ENCODE assay signal across 8 cellular contexts in the genomic region with DNA sequence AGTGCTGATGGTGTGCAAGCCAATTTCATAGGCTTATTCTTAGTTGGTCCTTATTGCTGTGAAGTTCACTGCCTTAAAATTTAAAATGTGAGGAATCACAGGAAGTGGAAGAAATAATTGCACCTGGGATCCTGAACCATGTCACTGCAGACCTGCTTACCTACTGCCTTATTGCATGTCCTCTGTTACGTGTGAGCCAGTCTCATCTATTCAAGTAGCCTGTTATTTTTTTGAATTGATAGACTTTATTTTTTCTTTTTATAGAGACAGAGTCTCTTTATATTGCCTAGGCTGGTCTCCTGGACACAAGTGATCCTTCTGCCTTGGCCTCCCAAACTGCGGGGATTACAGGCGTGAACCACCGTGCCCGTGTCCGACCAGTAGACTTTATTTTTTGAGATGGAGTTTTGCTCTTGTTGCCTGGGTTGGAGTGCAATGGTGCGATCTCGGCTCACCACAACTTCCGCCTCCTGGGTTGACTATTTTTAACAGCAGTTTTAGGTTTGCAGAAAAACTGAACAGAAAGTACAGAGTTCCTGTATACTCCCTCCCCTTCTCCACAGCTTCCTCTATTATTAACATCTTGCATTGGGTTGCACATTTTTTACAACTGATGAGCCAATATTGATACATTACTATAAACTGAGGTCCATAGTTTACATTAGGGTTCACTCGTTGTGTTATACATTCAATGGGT. TPM values are rescaled to one million over a fixed set of nuclear protein-coding genes. Genes with fewer than 3 reads are reported as not detected.
DNase-seq lines count a peak whose midpoint lies in the region; ATAC-seq and TF ChIP-seq lines count a peak whose summit lies in the region.

No MANE protein-coding gene starts in this region.

- peak; percentile 96 to 97 for ATAC-seq in CD4-positive, CD25-positive, alpha-beta regulatory T cell (ENCODE audit: low read depth in 2 of 2)
- ATAC-seq in GM19467 (IDR thresholded peaks at IDR 0.05; ENCODE audit: unreplicated experiment) (peak; percentile 96), HG03469 (IDR thresholded peaks at IDR 0.05; ENCODE audit: unreplicated experiment) (peak; percentile 94), sciatic nerve (peak; percentile 74)

- no peaks in the 10 kb centered on the region for H3K27me3 ChIP-seq in CD4-positive, CD25-positive, alpha-beta regulatory T cell (ENCODE audit: control insufficient read depth, insufficient read depth, low read length)
- H3K27me3 ChIP-seq in endodermal cell (ENCODE audit: control insufficient read depth, insufficient read depth, low read length, poor library complexity, severe bottlenecking), result peaks cover 14% of the 10 kb centered on the region

- H3K27me3 Mint-ChIP-seq in CD4-positive, CD25-positive, alpha-beta regulatory T cell, result peaks cover 5% of the 10 kb centered on the region
- peaks cover 39% of the 10 kb centered on the region for H3K27me3 Mint-ChIP-seq in endodermal cell (ENCODE audit: insufficient read depth)

- TF ChIP-seq CTCF in endodermal cell (conservative IDR thresholded peaks at IDR 0.05), result no peak

- H3K4me3 Mint-ChIP-seq in CD4-positive, CD25-positive, alpha-beta regulatory T cell, result peak overlapping the region; percentile 8 to 85 (median 56)
- H3K4me3 Mint-ChIP-seq in endodermal cell, result no peak overlapping the region

- H3K27ac ChIP-seq in CD4-positive, CD25-positive, alpha-beta regulatory T cell (ENCODE audit: insufficient read depth, low read length, poor library complexity, severe bottlenecking), result peak overlapping the region; percentile 68
- H3K27ac ChIP-seq in endodermal cell (ENCODE audit: low read depth, low read length), result no peak overlapping the region

- intact Hi-C loops in sciatic nerve (cut with DNase I) (no loop called here), posterior cingulate gyrus (cut with DNase I) (no loop called here)

- H3K36me3 Mint-ChIP-seq in CD4-positive, CD25-positive, alpha-beta regulatory T cell, result peaks cover 5% of the 10 kb centered on the region
- H3K36me3 Mint-ChIP-seq in endodermal cell (ENCODE audit: low read depth), result no peaks in the 10 kb centered on the region

- peak overlapping the region; percentile 89 to 93 (median 92) for H3K27ac Mint-ChIP-seq in CD4-positive, CD25-positive, alpha-beta regulatory T cell
- H3K27ac Mint-ChIP-seq in endodermal cell, result no peak overlapping the region

- H3K4me3 ChIP-seq in CD4-positive, CD25-positive, alpha-beta regulatory T cell (ENCODE audit: low read depth, low read length), result peak overlapping the region; percentile 72
- no peak overlapping the region for H3K4me3 ChIP-seq in endodermal cell (ENCODE audit: low read length)

- H3K36me3 ChIP-seq in CD4-positive, CD25-positive, alpha-beta regulatory T cell (ENCODE audit: control insufficient read depth, insufficient read depth, low read length), result no peaks in the 10 kb centered on the region
- H3K36me3 ChIP-seq in endodermal cell (ENCODE audit: control insufficient read depth, insufficient read depth, low read length), result no peaks in the 10 kb centered on the region

- H3K4me1 Mint-ChIP-seq in CD4-positive, CD25-positive, alpha-beta regulatory T cell, result peaks cover 18 to 57% (median 49%) of the 10 kb centered on the region in 4 donors
- no peaks in the 10 kb centered on the region for H3K4me1 Mint-ChIP-seq in endodermal cell

- WGBS in endodermal cell (ENCODE audit: insufficient coverage in 1 of 2, insufficient read length in 1 of 2), 2 experiments, result 91 to 93% methylated on average over 6 to 10 of the region's 10 CpGs

- H3K9me3 Mint-ChIP-seq in CD4-positive, CD25-positive, alpha-beta regulatory T cell, result peaks cover 0 to 13% (median 0%) of the 10 kb centered on the region in 7 donors
- no peaks in the 10 kb centered on the region for H3K9me3 Mint-ChIP-seq in endodermal cell

- no peaks in the 10 kb centered on the region for H3K9me3 ChIP-seq in CD4-positive, CD25-positive, alpha-beta regulatory T cell (ENCODE audit: control insufficient read depth in 2 of 2, low read length in 2 of 2)
- no peaks in the 10 kb centered on the region for H3K9me3 ChIP-seq in endodermal cell (ENCODE audit: control insufficient read depth, low read length)

- DNase-seq in CD4-positive, CD25-positive, alpha-beta regulatory T cell, result peak in 2 of 3 donors; percentile 68 to 85
- DNase-seq in activated CD4-positive, alpha-beta T cell treated with anti-CD3 and anti-CD28 coated beads, Interleukin-2, amount 50 U/mL, for 48 hours, result peak; percentile 19 to 44
- no peak for DNase-seq in sciatic nerve (ENCODE audit: low spot score)
- DNase-seq in endodermal cell, result no peak
- no peak for DNase-seq in AG08395 (ENCODE audit: low spot score)
- no peak for DNase-seq in posterior cingulate gyrus

- H3K4me1 ChIP-seq in CD4-positive, CD25-positive, alpha-beta regulatory T cell (ENCODE audit: control insufficient read depth, insufficient read depth, low read length, poor library complexity, severe bottlenecking), result peaks cover 45% of the 10 kb centered on the region
- no peaks in the 10 kb centered on the region for H3K4me1 ChIP-seq in endodermal cell (ENCODE audit: control insufficient read depth, insufficient read depth, low read length)

- no peak overlapping the region for H3K9ac ChIP-seq in endodermal cell (ENCODE audit: extremely low read depth, low read length, poor library complexity, severe bottlenecking)

RNA-seq across cellular contexts. Expression of gene DISC1, which starts 14.0 kb away (rescaled TPM):
- 25.5 TPM for total RNA-seq in CD4-positive, CD25-positive, alpha-beta regulatory T cell
- 1 to 10 TPM in 3 of 4 donors, under 1 TPM in 1; 0.78 to 4.9 (median 2.1) TPM for polyA plus RNA-seq in CD4-positive, CD25-positive, alpha-beta regulatory T cell
- 34.5 TPM for total RNA-seq in sciatic nerve
- 1 to 10 TPM; 8.0 to 9.4 TPM for total RNA-seq in endodermal cell
- 2.3 TPM for polyA plus RNA-seq in endodermal cell (2013, experiment 1 of 2)
- 2.2 TPM for polyA plus RNA-seq in endodermal cell (2013, experiment 2 of 2)

Comparison
In these comparisons a context has a peak if more than half of its experiments do, and no peak if none do; other contexts are left out.
1. DNase-seq: peak in CD4-positive, CD25-positive, alpha-beta regulatory T cell (2 of 3) and activated CD4-positive, alpha-beta T cell treated with anti-CD3 and anti-CD28 coated beads, Interleukin-2, amount 50 U/mL, for 48 hours (2 of 2); none in sciatic nerve (single experiment), endodermal cell (single experiment), AG08395 (single experiment) and posterior cingulate gyrus (0 of 10).
2. Peak in every context shown above with its lines, with median percentiles within 50 percentile points of each other: ATAC-seq.